Comparison of ENCODE assay signal across 8 cellular contexts in genomic region chr20:43537921-43538854, GRCh38. TPM values are rescaled to one million over a fixed set of nuclear protein-coding genes. Genes with fewer than 3 reads are reported as not detected.
DNase-seq lines count a peak whose midpoint lies in the region; ATAC-seq and TF ChIP-seq lines count a peak whose summit lies in the region.

No MANE protein-coding gene starts in this region.

- intact Hi-C loops in PC-9 (cut with micrococcal nuclease; ENCODE audit: unreplicated experiment) = loop anchor here (1.0 to 10.0 kb wide), 5 partner anchors 89 to 657 kb away; no protein-coding TSS in a partner anchor
- intact Hi-C loops in aorta (cut with DNase I) = loop anchor here (2.0 to 5.0 kb wide), 2 partner anchors 53 to 544 kb away; partner anchors contain the start of gene IFT52 (in 1 of the 2)

- H3K27me3 Mint-ChIP-seq in activated T-helper 17 cell treated with anti-CD3 and anti-CD28 coated beads, Interleukin-2, amount 50 U/mL, for 72 hours = no peaks in the 10 kb centered on the region

- BruUV-seq in PC-9 (replicated peaks; lab: Mats Ljungman, UMichigan) = no TSS peak

- DNase-seq in COLO829 (ENCODE audit: low spot score) (peak; percentile 76), HL-60 (ENCODE audit: low read depth in 1 of 2, low spot score in 1 of 2) (peak; percentile 37 to 65), PC-9 (peak; percentile 46 to 65), foreskin melanocyte (peak; percentile 42), non-pigmented ciliary epithelial cell (ENCODE audit: low read depth) (peak; percentile 10), aorta (peak; percentile 67 to 85)

- H3K79me2 ChIP-seq in PC-9 (ENCODE audit: low read depth) = no peaks in the 10 kb centered on the region

- no peaks in the 10 kb centered on the region for H3K9me2 ChIP-seq in PC-9 (ENCODE audit: insufficient read depth)

- H3K9me3 ChIP-seq in PC-9 (ENCODE audit: insufficient read depth, low read depth) (no peaks in the 10 kb centered on the region), aorta (ENCODE audit: control insufficient read depth, low read length) (no peaks in the 10 kb centered on the region)

- POLR2A ChIA-PET in PC-9 (lab: Charles Lee; ENCODE audit: unreplicated experiment) = no interaction called here

- no peak overlapping the region for H3K4me3 Mint-ChIP-seq in activated T-helper 17 cell treated with anti-CD3 and anti-CD28 coated beads, Interleukin-2, amount 50 U/mL, for 72 hours

- CTCF ChIA-PET in PC-9 (lab: Charles Lee) = interaction anchor here (0.5 to 2.2 kb wide), 12 partner anchors 17 to 551 kb away, joined by 3 to 7 read pairs (median 4); partner anchors contain the start of gene IFT52

- no peaks in the 10 kb centered on the region for H3K9me3 Mint-ChIP-seq in activated T-helper 17 cell treated with anti-CD3 and anti-CD28 coated beads, Interleukin-2, amount 50 U/mL, for 72 hours

- H3K27me3 ChIP-seq in HL-60 (ENCODE audit: insufficient read depth, poor library complexity, severe bottlenecking) (no peaks in the 10 kb centered on the region), PC-9 (ENCODE audit: insufficient read depth, low read depth) (no peaks in the 10 kb centered on the region), aorta (ENCODE audit: control insufficient read depth in 1 of 2, insufficient read depth in 2 of 2, low read length in 1 of 2) (no peaks in the 10 kb centered on the region)

- H3K4me1 ChIP-seq in PC-9 (replicated peaks; ENCODE audit: insufficient read depth) (peaks cover 13% of the 10 kb centered on the region), aorta (ENCODE audit: control insufficient read depth in 1 of 2, insufficient read depth in 2 of 2, low read length in 2 of 2) (no peaks in the 10 kb centered on the region)

- no peak overlapping the region for H2AFZ ChIP-seq in PC-9

- H3K27ac Mint-ChIP-seq in activated T-helper 17 cell treated with anti-CD3 and anti-CD28 coated beads, Interleukin-2, amount 50 U/mL, for 72 hours = no peak overlapping the region

- H3K4me3 ChIP-seq in HL-60 (replicated peaks; ENCODE audit: insufficient read depth, low read length) = no peak overlapping the region
- H3K4me3 ChIP-seq in PC-9 = no peak overlapping the region
- H3K4me3 ChIP-seq in aorta (ENCODE audit: low read length in 2 of 2) = no peak overlapping the region

- 0 out of 2 replicates have a peak, but pooled peaks cover 4% of the 10 kb centered on the region for H4K20me1 ChIP-seq in PC-9 (ENCODE audit: insufficient read depth)

- H3K4me2 ChIP-seq in PC-9 = no peak overlapping the region

- ATAC-seq in activated T-helper 17 cell treated with anti-CD3 and anti-CD28 coated beads, Interleukin-2, amount 50 U/mL, for 72 hours (replicated peaks) = peak; percentile 45
- peak; percentile 59 for ATAC-seq in aorta (ENCODE audit: low FRiP score)
- no peak for ATAC-seq in HG03280 (IDR thresholded peaks at IDR 0.05; ENCODE audit: unreplicated experiment)

- H3K36me3 ChIP-seq in PC-9 (ENCODE audit: low read depth) (no peaks in the 10 kb centered on the region), aorta (ENCODE audit: control insufficient read depth in 1 of 2, insufficient read depth in 2 of 2, low read length in 1 of 2) (no peaks in the 10 kb centered on the region)

- peak overlapping the region; percentile 43 for H3K27ac ChIP-seq in HL-60 (replicated peaks)
- no peak overlapping the region for H3K27ac ChIP-seq in PC-9
- no peak overlapping the region for H3K27ac ChIP-seq in aorta (ENCODE audit: low read depth in 1 of 2, low read length in 2 of 2)

- WGBS in aorta, 2 donors = 23 to 34% methylated on average over 4 of the region's 4 CpGs

- TF ChIP-seq CTCF in HL-60 (IDR thresholded peaks at IDR 0.05; ENCODE audit: insufficient read depth, low read length) = peak; percentile 74
- peak; percentile 98 for TF ChIP-seq CTCF in PC-9 (conservative IDR thresholded peaks at IDR 0.05)

- peaks cover 14% of the 10 kb centered on the region for H3K36me3 Mint-ChIP-seq in activated T-helper 17 cell treated with anti-CD3 and anti-CD28 coated beads, Interleukin-2, amount 50 U/mL, for 72 hours (ENCODE audit: low read depth)

- no peaks in the 10 kb centered on the region for H3K4me1 Mint-ChIP-seq in activated T-helper 17 cell treated with anti-CD3 and anti-CD28 coated beads, Interleukin-2, amount 50 U/mL, for 72 hours

- peaks cover 25% of the 10 kb centered on the region; the same call in 1 of the 2 replicates for H3F3A ChIP-seq in PC-9 (ENCODE audit: insufficient read depth, low read depth)

RNA-seq across cellular contexts. Expression of gene SGK2, which starts 20.6 kb away (rescaled TPM):
- total RNA-seq in PC-9 (2021) (3.1 and 3.7 TPM in 2 replicates), aorta (1 to 10 TPM; 2.7 to 3.4 TPM)
- total RNA-seq in activated T-helper 17 cell treated with anti-CD3 and anti-CD28 coated beads, Interleukin-2, amount 50 U/mL, for 72 hours = 1 to 10 TPM in 1 of 2 donors, under 1 TPM in 1; 0.22 to 2.9 TPM
- polyA plus RNA-seq in aorta = 1 to 10 TPM; 2.7 to 5.0 TPM

RNA-seq across cellular contexts. Expression of gene L3MBTL1, which starts 30.7 kb away (rescaled TPM):
- 34.9 and 42.7 TPM in 2 replicates for total RNA-seq in PC-9 (2021)
- total RNA-seq in activated T-helper 17 cell treated with anti-CD3 and anti-CD28 coated beads, Interleukin-2, amount 50 U/mL, for 72 hours = 10 to 100 TPM in 1 of 2 donors, 1 to 10 TPM in 1; 6.1 to 15.3 TPM
- total RNA-seq in aorta = 10 to 100 TPM; 14.3 to 24.3 TPM
- polyA plus RNA-seq in aorta = 10 to 100 TPM in 1 of 2 donors, 1 to 10 TPM in 1; 2.9 to 11.6 TPM

RNA-seq across cellular contexts. Expression of gene IFT52, which starts 52.5 kb away (rescaled TPM):
- total RNA-seq in PC-9 (2021) (43.2 and 46.4 TPM in 2 replicates), aorta (10 to 100 TPM; 24.9 to 38.5 TPM)
- total RNA-seq in activated T-helper 17 cell treated with anti-CD3 and anti-CD28 coated beads, Interleukin-2, amount 50 U/mL, for 72 hours = 10 to 100 TPM; 10.9 to 15.9 TPM
- 10 to 100 TPM; 20.5 to 32.3 TPM for polyA plus RNA-seq in aorta

Comparison
In these comparisons a context has a peak if more than half of its experiments do, and no peak if none do; other contexts are left out.
1. DNase-seq: peak in every context shown above with its lines; median percentile 76 in COLO829; 76 in aorta; 56 in PC-9; 51 in HL-60; 42 in foreskin melanocyte; 10 in non-pigmented ciliary epithelial cell.